9 cellular contexts compared by ENCODE assay signal in genomic region chr11:72753341-72754148, GRCh38. TPM values are rescaled to one million over a fixed set of nuclear protein-coding genes. Genes with fewer than 3 reads are reported as not detected.
DNase-seq lines count a peak whose midpoint lies in the region; ATAC-seq and TF ChIP-seq lines count a peak whose summit lies in the region.
"Had no signal": no experiment of that assay in that cellular context is flagged by ENCODE, and none has a peak within 500 bp of the region (broad histone marks: within the 10 kb centered on the region; RNA-seq: fewer than 3 reads in every experiment).

No MANE protein-coding gene starts in this region.

- no peaks in the 10 kb centered on the region for H3K27me3 Mint-ChIP-seq in activated CD8-positive, alpha-beta T cell treated with anti-CD3 and anti-CD28 coated beads for 36 hours
- H3K27me3 Mint-ChIP-seq in activated CD8-positive, alpha-beta T cell treated with anti-CD3 and anti-CD28 coated beads, Interleukin-2, amount 10 ng/mL, durations not matched to agents 7 days and 5 days (ENCODE audit: low read depth): no peaks in the 10 kb centered on the region

- H3K36me3 ChIP-seq in SJSA1: no peaks in the 10 kb centered on the region
- H3K36me3 ChIP-seq in smooth muscle cell (ENCODE audit: low read depth): no peaks in the 10 kb centered on the region

- H3K27ac Mint-ChIP-seq in activated CD8-positive, alpha-beta T cell treated with anti-CD3 and anti-CD28 coated beads for 36 hours: no peak overlapping the region
- no peak overlapping the region for H3K27ac Mint-ChIP-seq in activated CD8-positive, alpha-beta T cell treated with anti-CD3 and anti-CD28 coated beads, Interleukin-2, amount 10 ng/mL, durations not matched to agents 7 days and 5 days

- H3K9me3 ChIP-seq in SJSA1 (replicated peaks): no peaks in the 10 kb centered on the region
- no peaks in the 10 kb centered on the region for H3K9me3 ChIP-seq in smooth muscle cell (replicated peaks; ENCODE audit: low read depth)
- H3K9me3 ChIP-seq: Peyer's patch had no signal

- intact Hi-C loops in activated CD8-positive, alpha-beta T cell treated with anti-CD3 and anti-CD28 coated beads for 36 hours (cut with micrococcal nuclease): no loop called here

- H3K79me2 ChIP-seq in smooth muscle cell (ENCODE audit: low read depth): no peaks in the 10 kb centered on the region

- H3K4me3 ChIP-seq in SJSA1: no peak overlapping the region
- H3K4me3 ChIP-seq in foreskin fibroblast (ENCODE audit: low read depth in 1 of 2, low read length in 2 of 2): no peak overlapping the region
- no peak overlapping the region for H3K4me3 ChIP-seq in smooth muscle cell

- WGBS in smooth muscle cell (ENCODE audit: low lambda C conversion rate): 89% methylated on average over 9 of the region's 9 CpGs

- H3K9ac ChIP-seq in smooth muscle cell (ENCODE audit: low read depth): no peak overlapping the region

- no peaks in the 10 kb centered on the region for H3K27me3 ChIP-seq in SJSA1 (replicated peaks)
- no peaks in the 10 kb centered on the region for H3K27me3 ChIP-seq in smooth muscle cell (ENCODE audit: low read depth)
- H3K27me3 ChIP-seq: Peyer's patch had no signal

- no peak overlapping the region for H2AFZ ChIP-seq in smooth muscle cell (ENCODE audit: low read depth)

- H3K36me3 Mint-ChIP-seq in activated CD8-positive, alpha-beta T cell treated with anti-CD3 and anti-CD28 coated beads for 36 hours (ENCODE audit: low read depth): no peaks in the 10 kb centered on the region
- H3K36me3 Mint-ChIP-seq in activated CD8-positive, alpha-beta T cell treated with anti-CD3 and anti-CD28 coated beads, Interleukin-2, amount 10 ng/mL, durations not matched to agents 7 days and 5 days (ENCODE audit: low read depth): peaks cover 5% of the 10 kb centered on the region

- no peak for DNase-seq in activated CD8-positive, alpha-beta T cell treated with anti-CD3 and anti-CD28 coated beads for 36 hours
- no peak for DNase-seq in activated CD8-positive, alpha-beta T cell treated with anti-CD3 and anti-CD28 coated beads, Interleukin-2, amount 10 ng/mL, durations not matched to agents 7 days and 5 days
- no peak for DNase-seq in SJSA1 (ENCODE audit: low read depth in 1 of 2, low spot score in 2 of 2)
- no peak for DNase-seq in foreskin fibroblast
- DNase-seq in smooth muscle cell (lab: John Stamatoyannopoulos, UW; ENCODE audit: unreplicated experiment): no peak
- DNase-seq in HEK293T (ENCODE audit: extremely low spot score): no peak
- DNase-seq: Peyer's patch had no signal

- no peak for TF ChIP-seq CTCF in activated CD8-positive, alpha-beta T cell treated with anti-CD3 and anti-CD28 coated beads for 36 hours (IDR thresholded peaks at IDR 0.05)
- TF ChIP-seq CTCF in foreskin fibroblast (IDR thresholded peaks at IDR 0.05; ENCODE audit: low read depth, low read length) (peak; percentile 11), smooth muscle cell (IDR thresholded peaks at IDR 0.05; ENCODE audit: borderline replicate concordance, insufficient read depth, poor library complexity, severe bottlenecking) (no peak)

- no peaks in the 10 kb centered on the region for H3F3A ChIP-seq in smooth muscle cell (ENCODE audit: low read depth)

- H3K4me2 ChIP-seq in smooth muscle cell: peak overlapping the region; percentile 88

- CTCF ChIA-PET in activated CD8-positive, alpha-beta T cell treated with anti-CD3 and anti-CD28 coated beads for 36 hours (lab: Charles Lee): interaction anchor here (1.3 to 1.5 kb wide), 2 partner anchors 18 to 40 kb away, joined by 3 to 7 read pairs; partner anchors contain the start of gene STARD10
- CTCF ChIA-PET in activated CD8-positive, alpha-beta T cell treated with anti-CD3 and anti-CD28 coated beads, Interleukin-2, amount 10 ng/mL, durations not matched to agents 7 days and 5 days (lab: Charles Lee): interaction anchor here (0.8 to 1.4 kb wide), 3 partner anchors 28 to 39 kb away, joined by 3 to 7 read pairs (median 3); no protein-coding TSS in a partner anchor
- CTCF ChIA-PET in HEK293T (lab: Yijun Ruan, JAX): interaction anchor here (0.6 to 0.7 kb wide), 2 partner anchors 34 to 41 kb away, joined by 3 read pairs; partner anchors contain the start of gene STARD10

- peak overlapping the region; percentile 71; the same call in 1 of the 2 replicates for H3K27ac ChIP-seq in SJSA1
- H3K27ac ChIP-seq in smooth muscle cell (ENCODE audit: low read depth): peak overlapping the region; percentile 14

- H3K4me1 ChIP-seq in SJSA1 (replicated peaks): peaks cover 22% of the 10 kb centered on the region
- H3K4me1 ChIP-seq in smooth muscle cell (ENCODE audit: low read depth): peaks cover 15% of the 10 kb centered on the region

- H3K4me3 Mint-ChIP-seq in activated CD8-positive, alpha-beta T cell treated with anti-CD3 and anti-CD28 coated beads for 36 hours: peak overlapping the region; percentile 78
- H3K4me3 Mint-ChIP-seq in activated CD8-positive, alpha-beta T cell treated with anti-CD3 and anti-CD28 coated beads, Interleukin-2, amount 10 ng/mL, durations not matched to agents 7 days and 5 days: no peak overlapping the region

- H3K9me3 Mint-ChIP-seq in activated CD8-positive, alpha-beta T cell treated with anti-CD3 and anti-CD28 coated beads for 36 hours: no peaks in the 10 kb centered on the region
- H3K9me3 Mint-ChIP-seq in activated CD8-positive, alpha-beta T cell treated with anti-CD3 and anti-CD28 coated beads, Interleukin-2, amount 10 ng/mL, durations not matched to agents 7 days and 5 days (ENCODE audit: insufficient read depth): no peaks in the 10 kb centered on the region

- POLR2A ChIA-PET in activated CD8-positive, alpha-beta T cell treated with anti-CD3 and anti-CD28 coated beads for 36 hours (lab: Charles Lee): no interaction called here
- POLR2A ChIA-PET in activated CD8-positive, alpha-beta T cell treated with anti-CD3 and anti-CD28 coated beads, Interleukin-2, amount 10 ng/mL, durations not matched to agents 7 days and 5 days (lab: Charles Lee): no interaction called here
- POLR2A ChIA-PET in HEK293T (lab: Yijun Ruan, JAX): no interaction called here

- ATAC-seq in activated CD8-positive, alpha-beta T cell treated with anti-CD3 and anti-CD28 coated beads for 36 hours: no peak
- ATAC-seq in activated CD8-positive, alpha-beta T cell treated with anti-CD3 and anti-CD28 coated beads, Interleukin-2, amount 10 ng/mL, durations not matched to agents 7 days and 5 days: no peak
- no peak for ATAC-seq in GM21367 (IDR thresholded peaks at IDR 0.05; ENCODE audit: unreplicated experiment)
- ATAC-seq in GM18498 (IDR thresholded peaks at IDR 0.05; ENCODE audit: unreplicated experiment): no peak

- peaks cover 26% of the 10 kb centered on the region for H3K4me1 Mint-ChIP-seq in activated CD8-positive, alpha-beta T cell treated with anti-CD3 and anti-CD28 coated beads for 36 hours (ENCODE audit: low read depth)
- peaks cover 32% of the 10 kb centered on the region for H3K4me1 Mint-ChIP-seq in activated CD8-positive, alpha-beta T cell treated with anti-CD3 and anti-CD28 coated beads, Interleukin-2, amount 10 ng/mL, durations not matched to agents 7 days and 5 days (ENCODE audit: low read depth)

- H4K20me1 ChIP-seq in smooth muscle cell (ENCODE audit: low read depth): no peaks in the 10 kb centered on the region

TF ChIP-seq in HEK293T, 16 proteins besides CTCF, POLR2A, EP300 and RAD21:
- TF ChIP-seq FOXK2 (IDR thresholded peaks at IDR 0.05) (no peak), TARDBP (IDR thresholded peaks at IDR 0.05) (no peak), ELF4 (IDR thresholded peaks at IDR 0.05) (no peak), NFRKB (IDR thresholded peaks at IDR 0.05) (no peak), HDGF (IDR thresholded peaks at IDR 0.05; ENCODE audit: borderline replicate concordance) (no peak), FOXA1 (IDR thresholded peaks at IDR 0.05) (no peak)

RNA-seq across cellular contexts. Expression of gene ARAP1, which starts 1.3 kb away (rescaled TPM):
- 10 to 100 TPM; 77.7 to 91.5 TPM for total RNA-seq in activated CD8-positive, alpha-beta T cell treated with anti-CD3 and anti-CD28 coated beads for 36 hours
- 10 to 100 TPM; 84.3 to 89.6 TPM for total RNA-seq in activated CD8-positive, alpha-beta T cell treated with anti-CD3 and anti-CD28 coated beads, Interleukin-2, amount 10 ng/mL, durations not matched to agents 7 days and 5 days
- total RNA-seq in SJSA1 (2014; rRNA removed; shearing (Covaris generic)): 26.4 and 31.0 TPM in 2 replicates
- 45.2 and 65.3 TPM in 2 replicates for total RNA-seq in smooth muscle cell
- polyA plus RNA-seq in smooth muscle cell: 45.6 and 54.2 TPM in 2 replicates

RNA-seq across cellular contexts. Expression of gene STARD10, which starts 40.3 kb away (rescaled TPM):
- 1 to 10 TPM; 8.1 to 8.6 TPM for total RNA-seq in activated CD8-positive, alpha-beta T cell treated with anti-CD3 and anti-CD28 coated beads for 36 hours
- total RNA-seq in activated CD8-positive, alpha-beta T cell treated with anti-CD3 and anti-CD28 coated beads, Interleukin-2, amount 10 ng/mL, durations not matched to agents 7 days and 5 days: 1 to 10 TPM; 4.0 to 4.5 TPM
- 10.8 and 13.2 TPM in 2 replicates for total RNA-seq in SJSA1 (2014; rRNA removed; shearing (Covaris generic))
- 87.7 and 113 TPM in 2 replicates for total RNA-seq in smooth muscle cell
- polyA plus RNA-seq in smooth muscle cell: 130 and 249 TPM in 2 replicates
